Comparison of ENCODE assay signal across 8 cellular contexts in genomic region chr5:148791334-148791667, GRCh38. TPM values are rescaled to one million over a fixed set of nuclear protein-coding genes. Genes with fewer than 3 reads are reported as not detected.
A peak's percentile ranks its signal among the peaks of the same experiment; 100 is the strongest.
DNase-seq lines count a peak whose midpoint lies in the region; ATAC-seq and TF ChIP-seq lines count a peak whose summit lies in the region.

No MANE protein-coding gene starts in this region.

- H3K36me3 ChIP-seq in PC-9 (ENCODE audit: low read depth) (no peaks in the 10 kb centered on the region), transverse colon (no peaks in the 10 kb centered on the region)

- DNase-seq in epithelial cell of prostate (ENCODE audit: low read depth, low spot score) (peak; percentile 97), amygdala (lab: John Stamatoyannopoulos, UW) (no peak), NCI-H82 (lab: John Stamatoyannopoulos, UW) (no peak), PC-9 (no peak), transverse colon (no peak)

- H3K4me2 ChIP-seq in PC-9, result no peak overlapping the region

- peak overlapping the region; percentile 96 for H3K27ac ChIP-seq in epithelial cell of prostate
- H3K27ac ChIP-seq in PC-9, result no peak overlapping the region
- no peak overlapping the region for H3K27ac ChIP-seq in transverse colon

- H3K4me1 ChIP-seq in PC-9 (replicated peaks; ENCODE audit: insufficient read depth) (no peaks in the 10 kb centered on the region), transverse colon (peaks cover 0 to 3% (median 0%) of the 10 kb centered on the region in 4 donors)

- no peak overlapping the region for H2AFZ ChIP-seq in PC-9

- H3F3A ChIP-seq in PC-9 (ENCODE audit: insufficient read depth, low read depth), result no peaks in the 10 kb centered on the region

- peak; percentile 96 for ATAC-seq in GM18505 (IDR thresholded peaks at IDR 0.05; ENCODE audit: unreplicated experiment)
- ATAC-seq in GM21526 (IDR thresholded peaks at IDR 0.05; ENCODE audit: low FRiP score, unreplicated experiment), result peak; percentile 97
- ATAC-seq in HG03521 (IDR thresholded peaks at IDR 0.05; ENCODE audit: unreplicated experiment), result peak; percentile 99

- H3K9me3 ChIP-seq in PC-9 (ENCODE audit: insufficient read depth, low read depth), result no peaks in the 10 kb centered on the region; the same call in 1 of the 2 replicates
- no peaks in the 10 kb centered on the region for H3K9me3 ChIP-seq in transverse colon

- no peak for TF ChIP-seq EP300 in transverse colon (IDR thresholded peaks at IDR 0.05; ENCODE audit: low read depth)

- CTCF ChIA-PET in PC-9 (lab: Charles Lee), result no interaction called here

- TF ChIP-seq POLR2A in GM18505 (IDR thresholded peaks at IDR 0.05; ENCODE audit: borderline replicate concordance, extremely low read depth, insufficient read depth, insufficient read length) (no peak), transverse colon (IDR thresholded peaks at IDR 0.05) (no peak)

- H3K27me3 ChIP-seq in PC-9 (ENCODE audit: insufficient read depth, low read depth), result no peaks in the 10 kb centered on the region
- no peaks in the 10 kb centered on the region for H3K27me3 ChIP-seq in transverse colon

- POLR2A ChIA-PET in PC-9 (lab: Charles Lee; ENCODE audit: unreplicated experiment), result no interaction called here

- in situ Hi-C loops in transverse colon (cut with MboI; ENCODE audit: low pct_ligation_motif_present in 1 of 4, low pct_unique_long_range_greater_than_20kb in 1 of 4, low sequenced_read_pairs in 3 of 4), result no loop called here

- intact Hi-C loops in PC-9 (cut with micrococcal nuclease; ENCODE audit: unreplicated experiment) (no loop called here), transverse colon (cut with DNase I; ENCODE audit: low total_unique reads) (no loop called here)

- no TSS peak for BruUV-seq in PC-9 (replicated peaks; lab: Mats Ljungman, UMichigan)

- no peaks in the 10 kb centered on the region for H3K79me2 ChIP-seq in PC-9 (ENCODE audit: low read depth)

- H3K4me3 ChIP-seq in PC-9 (no peak overlapping the region), transverse colon (no peak overlapping the region)

- H4K20me1 ChIP-seq in PC-9 (ENCODE audit: insufficient read depth), result no peaks in the 10 kb centered on the region

- TF ChIP-seq CTCF in PC-9 (conservative IDR thresholded peaks at IDR 0.05) (no peak), transverse colon (IDR thresholded peaks at IDR 0.05) (no peak)

- H3K9me2 ChIP-seq in PC-9 (ENCODE audit: insufficient read depth), result no peaks in the 10 kb centered on the region

RNA-seq across cellular contexts. Expression of gene ADRB2, which starts 35.1 kb away (rescaled TPM):
- total RNA-seq in PC-9 (2021) (2.8 and 3.1 TPM in 2 replicates), transverse colon (1 to 10 TPM in 3 of 4 donors, under 1 TPM in 1; 1.00 to 3.5 (median 1.7) TPM)
